In genomic region chr7:28298870-28299484, GRCh38 we compare ENCODE assay signal across 9 cellular contexts.
DNase-seq lines count a peak whose midpoint lies in the region; ATAC-seq, FAIRE-seq and TF ChIP-seq lines count a peak whose summit lies in the region.
"Had no signal": no experiment of that assay in that cellular context is flagged by ENCODE, and none has a peak within 500 bp of the region (broad histone marks: within the 10 kb centered on the region; RNA-seq: fewer than 3 reads in every experiment).

No MANE protein-coding gene starts in this region.

- H3K27me3 ChIP-seq in H9 (ENCODE audit: insufficient read depth, low read length) (no peaks in the 10 kb centered on the region), colonic mucosa (no peaks in the 10 kb centered on the region)

- peak; percentile 73 for TF ChIP-seq CTCF in H9 (conservative IDR thresholded peaks at IDR 0.05)
- peak; percentile 48 for TF ChIP-seq CTCF in MCF 10A (IDR thresholded peaks at IDR 0.05; ENCODE audit: unreplicated experiment)
- TF ChIP-seq CTCF in kidney (IDR thresholded peaks at IDR 0.05; ENCODE audit: borderline replicate concordance, extremely low read depth, insufficient read depth): peak; percentile 31
- no peak for TF ChIP-seq CTCF in colonic mucosa (IDR thresholded peaks at IDR 0.05)

- H3K36me3 ChIP-seq in kidney (ENCODE audit: control insufficient read depth in 1 of 2, insufficient read depth in 2 of 2, low read length in 2 of 2): no peaks in the 10 kb centered on the region
- no peaks in the 10 kb centered on the region for H3K36me3 ChIP-seq in colonic mucosa

- H3K4me3 Mint-ChIP-seq in H9 (no peak overlapping the region), MCF 10A (ENCODE audit: unreplicated experiment) (no peak overlapping the region)
- no peak overlapping the region for H3K4me3 Mint-ChIP-seq in activated CD4-positive, alpha-beta T cell treated with anti-CD3 and anti-CD28 coated beads, Interleukin-2, amount 10 ng/mL, durations not matched to agents 7 days and 5 days
- no peak overlapping the region for H3K4me3 Mint-ChIP-seq in stimulated activated effector memory CD8-positive, alpha-beta T cell treated with anti-CD3 and anti-CD28 coated beads, Interleukin-12 subunit alpha, Interleukin-12 subunit beta, amount 100 ng/mL, for 72 hours
- H3K4me3 Mint-ChIP-seq: T-helper 1 cell treated with Interleukin-12 subunit alpha and Interleukin-12 subunit beta and Interleukin-4 antibody, amounts not matched to agents 30 μg/mL and 1 μg/mL, for 36 hours had no signal

- H3K9ac ChIP-seq in H9 (ENCODE audit: extremely low read depth, insufficient read length, low read length): no peak overlapping the region
- no peak overlapping the region for H3K9ac ChIP-seq in kidney (ENCODE audit: low read length in 2 of 2)
- H3K9ac ChIP-seq in colonic mucosa (ENCODE audit: low read depth in 2 of 2, low read length in 2 of 2): no peak overlapping the region

- no peak overlapping the region for H2BK15ac ChIP-seq in H9 (ENCODE audit: low read depth, low read length)

- intact Hi-C loops in MCF 10A (cut with micrococcal nuclease): loop anchor here (1.0 to 5.0 kb wide), 6 partner anchors 90 to 1108 kb away; no protein-coding TSS in a partner anchor
- intact Hi-C loops in kidney (cut with DNase I): no loop called here
- intact Hi-C loops in colonic mucosa (cut with DNase I): no loop called here

- H3K27me3 Mint-ChIP-seq in H9 (ENCODE audit: low read depth) (no peaks in the 10 kb centered on the region), MCF 10A (ENCODE audit: insufficient read depth, unreplicated experiment) (no peaks in the 10 kb centered on the region)
- H3K27me3 Mint-ChIP-seq in activated CD4-positive, alpha-beta T cell treated with anti-CD3 and anti-CD28 coated beads, Interleukin-2, amount 10 ng/mL, durations not matched to agents 7 days and 5 days: peaks cover 14% of the 10 kb centered on the region

- no peak overlapping the region for H3K18ac ChIP-seq in H9 (ENCODE audit: insufficient read length, low read depth, low read length)

- H3K56ac ChIP-seq in H9 (ENCODE audit: insufficient read length, low read depth, low read length): no peak overlapping the region

- no peak overlapping the region for H2BK20ac ChIP-seq in H9 (ENCODE audit: low read depth, low read length, poor library complexity, severe bottlenecking)

- H3K23me2 ChIP-seq in H9 (ENCODE audit: insufficient read length, low read depth, low read length, poor library complexity, severe bottlenecking): no peaks in the 10 kb centered on the region

- H3K23ac ChIP-seq in H9 (ENCODE audit: insufficient read length, low read depth, low read length): no peak overlapping the region

- H3K4ac ChIP-seq in H9 (ENCODE audit: low read depth, low read length): no peak overlapping the region

- H3K4me1 ChIP-seq in H9 (ENCODE audit: insufficient read depth, low read length): no peaks in the 10 kb centered on the region
- no peaks in the 10 kb centered on the region for H3K4me1 ChIP-seq in kidney (ENCODE audit: control insufficient read depth in 1 of 2, insufficient read depth in 1 of 2, low read depth in 1 of 2, low read length in 2 of 2)
- H3K4me1 ChIP-seq in colonic mucosa: no peaks in the 10 kb centered on the region

- H3K79me2 ChIP-seq in H9 (ENCODE audit: insufficient read depth, low read length): no peaks in the 10 kb centered on the region

- H3K27ac Mint-ChIP-seq in H9: peak overlapping the region in 1 of 3 experiments; percentile 61; a peak in 1 of 7 replicates
- no peak overlapping the region for H3K27ac Mint-ChIP-seq in MCF 10A (ENCODE audit: low read depth, unreplicated experiment)
- no peak overlapping the region for H3K27ac Mint-ChIP-seq in activated CD4-positive, alpha-beta T cell treated with anti-CD3 and anti-CD28 coated beads, Interleukin-2, amount 10 ng/mL, durations not matched to agents 7 days and 5 days
- H3K27ac Mint-ChIP-seq in stimulated activated effector memory CD8-positive, alpha-beta T cell treated with anti-CD3 and anti-CD28 coated beads, Interleukin-12 subunit alpha, Interleukin-12 subunit beta, amount 100 ng/mL, for 72 hours: no peak overlapping the region
- H3K27ac Mint-ChIP-seq: T-helper 1 cell treated with Interleukin-12 subunit alpha and Interleukin-12 subunit beta and Interleukin-4 antibody, amounts not matched to agents 30 μg/mL and 1 μg/mL, for 36 hours had no signal

- H2AK5ac ChIP-seq in H9 (ENCODE audit: insufficient read length, low read length): no peak overlapping the region

- DNase-seq in H9 (peak; percentile 74), NCI-H345 (lab: John Stamatoyannopoulos, UW) (peak; percentile 72), MCF 10A (ENCODE audit: unreplicated experiment) (peak; percentile 78), kidney (no peak), urothelium cell line (ENCODE audit: low spot score) (peak; percentile 78), colonic mucosa (no peak)
- no peak for DNase-seq in activated CD4-positive, alpha-beta T cell treated with anti-CD3 and anti-CD28 coated beads, Interleukin-2, amount 10 ng/mL, durations not matched to agents 7 days and 5 days
- DNase-seq in stimulated activated effector memory CD8-positive, alpha-beta T cell treated with anti-CD3 and anti-CD28 coated beads, Interleukin-12 subunit alpha, Interleukin-12 subunit beta, amount 100 ng/mL, for 72 hours (ENCODE audit: low spot score in 2 of 2): no peak

- BruUV-seq in MCF 10A (replicated peaks; lab: Mats Ljungman, UMichigan): no TSS peak

- no peak overlapping the region for H2BK120ac ChIP-seq in H9 (ENCODE audit: low read depth, low read length, poor library complexity, severe bottlenecking)

- no peak overlapping the region for H3K27ac ChIP-seq in H9 (ENCODE audit: insufficient read length, low read depth, low read length)
- H3K27ac ChIP-seq in kidney (ENCODE audit: low read depth in 2 of 2, low read length in 2 of 2): no peak overlapping the region
- no peak overlapping the region for H3K27ac ChIP-seq in colonic mucosa

- H3K4me2 ChIP-seq in H9 (ENCODE audit: insufficient read depth, insufficient read length, low read length): no peak overlapping the region

- H3K4me1 Mint-ChIP-seq in H9 (peaks cover 24% of the 10 kb centered on the region in 2 experiments), MCF 10A (ENCODE audit: insufficient read depth, unreplicated experiment) (peaks cover 9% of the 10 kb centered on the region)
- no peaks in the 10 kb centered on the region for H3K4me1 Mint-ChIP-seq in activated CD4-positive, alpha-beta T cell treated with anti-CD3 and anti-CD28 coated beads, Interleukin-2, amount 10 ng/mL, durations not matched to agents 7 days and 5 days
- H3K4me1 Mint-ChIP-seq in stimulated activated effector memory CD8-positive, alpha-beta T cell treated with anti-CD3 and anti-CD28 coated beads, Interleukin-12 subunit alpha, Interleukin-12 subunit beta, amount 100 ng/mL, for 72 hours: no peaks in the 10 kb centered on the region

- H3K4me3 ChIP-seq in kidney (ENCODE audit: low read length in 2 of 2): no peak overlapping the region
- no peak overlapping the region for H3K4me3 ChIP-seq in colonic mucosa

- no peak overlapping the region for H4K8ac ChIP-seq in H9 (replicated peaks; ENCODE audit: insufficient read length, low read depth, low read length)

- WGBS in H9 (ENCODE audit: extremely low coverage, insufficient read length, low lambda C conversion rate): no CpG with 5 or more reads among the region's 7 CpGs

- H4K20me1 ChIP-seq in H9 (ENCODE audit: control insufficient read depth, insufficient read depth, insufficient read length): no peaks in the 10 kb centered on the region

- H3K9me3 Mint-ChIP-seq in H9 (peaks cover 0 to 3% of the 10 kb centered on the region in 2 experiments; a peak in 3 of 5 replicates), MCF 10A (ENCODE audit: unreplicated experiment) (no peaks in the 10 kb centered on the region)
- no peaks in the 10 kb centered on the region for H3K9me3 Mint-ChIP-seq in activated CD4-positive, alpha-beta T cell treated with anti-CD3 and anti-CD28 coated beads, Interleukin-2, amount 10 ng/mL, durations not matched to agents 7 days and 5 days
- no peaks in the 10 kb centered on the region for H3K9me3 Mint-ChIP-seq in stimulated activated effector memory CD8-positive, alpha-beta T cell treated with anti-CD3 and anti-CD28 coated beads, Interleukin-12 subunit alpha, Interleukin-12 subunit beta, amount 100 ng/mL, for 72 hours
- H3K9me3 Mint-ChIP-seq: T-helper 1 cell treated with Interleukin-12 subunit alpha and Interleukin-12 subunit beta and Interleukin-4 antibody, amounts not matched to agents 30 μg/mL and 1 μg/mL, for 36 hours had no signal

- H2BK5ac ChIP-seq in H9 (ENCODE audit: insufficient read length, low read length): no peak overlapping the region

- no peak overlapping the region for H4K91ac ChIP-seq in H9 (ENCODE audit: insufficient read length, low read depth, low read length)

- no peak overlapping the region for H2AFZ ChIP-seq in H9 (ENCODE audit: low read length)

- no peak overlapping the region for H2BK12ac ChIP-seq in H9 (ENCODE audit: insufficient read length, low read depth, low read length)

- no peak for ATAC-seq in stimulated activated effector memory CD8-positive, alpha-beta T cell treated with anti-CD3 and anti-CD28 coated beads, Interleukin-12 subunit alpha, Interleukin-12 subunit beta, amount 100 ng/mL, for 72 hours

- H3K9me3 ChIP-seq in H9 (ENCODE audit: control insufficient read depth, low read depth, low read length) (no peaks in the 10 kb centered on the region), kidney (ENCODE audit: control insufficient read depth in 1 of 2, low read length in 2 of 2) (no peaks in the 10 kb centered on the region), colonic mucosa (no peaks in the 10 kb centered on the region)

- no peaks in the 10 kb centered on the region for H3K79me1 ChIP-seq in H9 (ENCODE audit: insufficient read depth, low read depth, low read length, poor library complexity, severe bottlenecking)

- POLR2A ChIA-PET in MCF 10A (lab: Yijun Ruan, JAX): interaction anchor here (1.0 to 3.0 kb wide), 7 partner anchors 49 to 556 kb away, joined by 3 to 14 read pairs (median 4); no protein-coding TSS in a partner anchor
- POLR2A ChIA-PET in activated CD4-positive, alpha-beta T cell treated with anti-CD3 and anti-CD28 coated beads, Interleukin-2, amount 10 ng/mL, durations not matched to agents 7 days and 5 days (lab: Charles Lee): no interaction called here

- H4K5ac ChIP-seq in H9 (ENCODE audit: insufficient read length, low read depth, low read length): no peak overlapping the region

- no peak overlapping the region for H3T11ph ChIP-seq in H9 (ENCODE audit: low read length)

- FAIRE-seq in kidney (lab: Jason Lieb, UNC): peak; percentile 84
- no peak for FAIRE-seq in urothelium cell line (lab: Jason Lieb, UNC)

- H3K36me3 Mint-ChIP-seq in H9 (ENCODE audit: insufficient read depth in 1 of 3, low read depth in 3 of 3) (peaks cover 0 to 4% (median 2%) of the 10 kb centered on the region in 3 experiments; a peak in 4 of 7 replicates), MCF 10A (ENCODE audit: insufficient read depth, unreplicated experiment) (no peaks in the 10 kb centered on the region)
- no peaks in the 10 kb centered on the region for H3K36me3 Mint-ChIP-seq in activated CD4-positive, alpha-beta T cell treated with anti-CD3 and anti-CD28 coated beads, Interleukin-2, amount 10 ng/mL, durations not matched to agents 7 days and 5 days (ENCODE audit: low read depth)
- no peaks in the 10 kb centered on the region for H3K36me3 Mint-ChIP-seq in stimulated activated effector memory CD8-positive, alpha-beta T cell treated with anti-CD3 and anti-CD28 coated beads, Interleukin-12 subunit alpha, Interleukin-12 subunit beta, amount 100 ng/mL, for 72 hours

- CTCF ChIA-PET in MCF 10A (lab: Yijun Ruan, JAX): interaction anchor here (0.6 to 3.4 kb wide), 37 partner anchors 8 to 556 kb away, joined by 3 to 27 read pairs (median 5); no protein-coding TSS in a partner anchor
- CTCF ChIA-PET in activated CD4-positive, alpha-beta T cell treated with anti-CD3 and anti-CD28 coated beads, Interleukin-2, amount 10 ng/mL, durations not matched to agents 7 days and 5 days (lab: Charles Lee): no interaction called here

- H3K14ac ChIP-seq in H9 (ENCODE audit: insufficient read depth, low read length): no peak overlapping the region

Comparison
In these comparisons a context has a peak if more than half of its experiments do, and no peak if none do; other contexts are left out.
1. DNase-seq: peak in H9 (single experiment), NCI-H345 (single experiment), MCF 10A (single experiment) and urothelium cell line (single experiment); none in kidney (single experiment), activated CD4-positive, alpha-beta T cell treated with anti-CD3 and anti-CD28 coated beads, Interleukin-2, amount 10 ng/mL, durations not matched to agents 7 days and 5 days (single experiment), colonic mucosa (single experiment) and stimulated activated effector memory CD8-positive, alpha-beta T cell treated with anti-CD3 and anti-CD28 coated beads, Interleukin-12 subunit alpha, Interleukin-12 subunit beta, amount 100 ng/mL, for 72 hours (0 of 2).